In the genomic region with DNA sequence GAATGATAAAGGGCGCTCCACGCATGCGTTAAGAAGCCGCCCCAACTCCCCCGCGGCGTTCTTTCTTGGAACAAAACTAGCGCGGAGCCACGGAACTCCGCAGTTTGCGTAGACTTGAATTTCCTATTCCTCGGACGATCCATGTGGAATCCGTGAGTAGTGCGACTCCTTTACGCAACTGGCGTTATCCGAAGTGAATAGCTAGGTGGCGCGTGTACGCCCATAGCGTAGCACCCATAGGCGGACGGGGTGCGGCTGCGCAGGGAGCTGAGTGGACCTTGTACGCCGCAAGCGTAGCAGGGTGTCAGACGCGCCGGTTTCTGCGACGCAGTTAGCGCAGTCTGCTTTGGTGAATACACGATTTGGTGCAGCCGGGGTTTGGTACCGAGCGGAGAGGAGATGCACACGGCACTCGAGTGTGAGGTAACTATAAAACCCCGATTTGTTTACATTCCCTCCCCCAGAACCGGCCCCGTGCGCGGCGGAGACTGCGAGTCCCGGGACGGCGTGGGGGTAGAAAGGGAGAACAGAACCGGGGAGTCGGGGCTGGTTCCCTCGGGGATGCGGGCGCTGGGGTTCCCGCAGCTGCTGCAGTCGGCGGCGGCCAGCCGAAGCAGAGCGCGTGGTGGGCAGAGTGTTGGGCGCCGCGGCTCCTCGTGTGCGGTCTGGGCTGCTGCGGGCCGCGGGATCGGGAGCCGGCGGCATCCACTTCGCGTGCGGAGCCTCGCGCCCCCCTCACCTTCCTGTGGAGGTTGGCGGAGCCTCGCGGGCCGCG, we compare ENCODE assay signal across 1 cellular context.
TF ChIP-seq lines count a peak whose summit lies in the region.

TSS of gene SLC39A10 (plus strand) at position 368 of the 775 bp plus-strand sequence. CDS start 22,817 bp downstream, outside the sequence.

TF ChIP-seq in K562, 482 proteins besides CTCF, POLR2A, EP300 and RAD21 (continued from another document and continues in another):
- 0 out of 2 replicates have a peak, but pooled peaks have one; percentile 3 for TF ChIP-seq ZBTB33 (CRISPR knock-in tag; IDR thresholded peaks at IDR 0.05)
- peak; percentile 37; the same call in 1 of the 2 replicates for TF ChIP-seq ZNF740 (CRISPR knock-in tag; IDR thresholded peaks at IDR 0.05)
- TF ChIP-seq ZNF740 (tag; IDR thresholded peaks at IDR 0.05) = no peak; a peak in 1 of 4 replicates
- TF ChIP-seq ELK1 (CRISPR knock-in tag; IDR thresholded peaks at IDR 0.05) = no peak
- TF ChIP-seq OTX1 (CRISPR knock-in tag; IDR thresholded peaks at IDR 0.05) = peak; percentile 56; the same call in 1 of the 2 replicates
- TF ChIP-seq, protein P1, sequence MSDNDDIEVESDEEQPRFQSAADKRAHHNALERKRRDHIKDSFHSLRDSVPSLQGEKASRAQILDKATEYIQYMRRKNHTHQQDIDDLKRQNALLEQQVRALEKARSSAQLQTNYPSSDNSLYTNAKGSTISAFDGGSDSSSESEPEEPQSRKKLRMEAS (CRISPR knock-in tag; IDR thresholded peaks at IDR 0.05) = peak; percentile 8
- TF ChIP-seq ZBTB11 (CRISPR knock-in tag; IDR thresholded peaks at IDR 0.05) = no peak
- TF ChIP-seq SFPQ (IDR thresholded peaks at IDR 0.05; ENCODE audit: low read depth, low read length) = peak; percentile 100
- TF ChIP-seq ZBTB17 (CRISPR knock-in tag; IDR thresholded peaks at IDR 0.05) = peak; percentile 68; the same call in 1 of the 2 replicates
- TF ChIP-seq REST (CRISPR knock-in tag; IDR thresholded peaks at IDR 0.05; ENCODE audit: low read depth) = 0 out of 2 replicates have a peak, but pooled peaks have one; percentile 34
- peak; percentile 42; the same call in 1 of the 2 replicates for TF ChIP-seq MBD2 (IDR thresholded peaks at IDR 0.05; ENCODE audit: borderline replicate concordance, low read depth)
- TF ChIP-seq HDAC1 (IDR thresholded peaks at IDR 0.05) = peak in 1 of 2 experiments; percentile 29; a peak in 2 of 4 replicates
- peak; percentile 95 for TF ChIP-seq MTA1 (IDR thresholded peaks at IDR 0.05; ENCODE audit: borderline replicate concordance)
- TF ChIP-seq TEAD1 (CRISPR knock-in tag; IDR thresholded peaks at IDR 0.05) = peak; percentile 35 to 71; a peak in 1 of 4 replicates
- TF ChIP-seq ZNF589 (CRISPR knock-in tag; IDR thresholded peaks at IDR 0.05; ENCODE audit: low read depth) = no peak
- peak; percentile 66; the same call in 1 of the 2 replicates for TF ChIP-seq FOXM1 (IDR thresholded peaks at IDR 0.05; ENCODE audit: low read depth)
- TF ChIP-seq FOXM1 (CRISPR knock-in tag; IDR thresholded peaks at IDR 0.05; ENCODE audit: low read depth) = no peak; the same call in 1 of the 2 replicates
- TF ChIP-seq RNF2 (IDR thresholded peaks at IDR 0.05) = 0 out of 2 replicates have a peak, but pooled peaks have one; percentile 15
- peak; percentile 94 for TF ChIP-seq TAF1 (IDR thresholded peaks at IDR 0.05; ENCODE audit: control insufficient read depth, extremely low read depth, insufficient read depth, low read length, severe bottlenecking)
- no peak for TF ChIP-seq ZNF121 (CRISPR knock-in tag; conservative IDR thresholded peaks at IDR 0.05)
- TF ChIP-seq MXD1 (CRISPR knock-in tag; IDR thresholded peaks at IDR 0.05; ENCODE audit: borderline replicate concordance, poor library complexity, severe bottlenecking) = no peak
- TF ChIP-seq HINFP (tag; conservative IDR thresholded peaks at IDR 0.05; ENCODE audit: low read depth) = no peak
- peak; percentile 44 for TF ChIP-seq ZFX (CRISPR knock-in tag; IDR thresholded peaks at IDR 0.05)
- no peak for TF ChIP-seq MXI1 (IDR thresholded peaks at IDR 0.05; ENCODE audit: low read depth, low read length)
- TF ChIP-seq, protein P2, sequence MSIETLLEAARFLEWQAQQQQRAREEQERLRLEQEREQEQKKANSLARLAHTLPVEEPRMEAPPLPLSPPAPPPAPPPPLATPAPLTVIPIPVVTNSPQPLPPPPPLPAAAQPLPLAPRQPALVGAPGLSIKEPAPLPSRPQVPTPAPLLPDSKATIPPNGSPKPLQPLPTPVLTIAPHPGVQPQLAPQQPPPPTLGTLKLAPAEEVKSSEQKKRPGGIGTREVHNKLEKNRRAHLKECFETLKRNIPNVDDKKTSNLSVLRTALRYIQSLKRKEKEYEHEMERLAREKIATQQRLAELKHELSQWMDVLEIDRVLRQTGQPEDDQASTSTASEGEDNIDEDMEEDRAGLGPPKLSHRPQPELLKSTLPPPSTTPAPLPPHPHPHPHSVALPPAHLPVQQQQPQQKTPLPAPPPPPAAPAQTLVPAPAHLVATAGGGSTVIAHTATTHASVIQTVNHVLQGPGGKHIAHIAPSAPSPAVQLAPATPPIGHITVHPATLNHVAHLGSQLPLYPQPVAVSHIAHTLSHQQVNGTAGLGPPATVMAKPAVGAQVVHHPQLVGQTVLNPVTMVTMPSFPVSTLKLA (conservative IDR thresholded peaks at IDR 0.05) = peak; percentile 55 to 62; a peak in 3 of 4 replicates
- TF ChIP-seq NR3C1 (CRISPR knock-in tag; IDR thresholded peaks at IDR 0.05) = no peak
- TF ChIP-seq ZNF586 (CRISPR knock-in tag; conservative IDR thresholded peaks at IDR 0.05) = 0 out of 2 replicates have a peak, but pooled peaks have one; percentile 43
- TF ChIP-seq MCM7 (IDR thresholded peaks at IDR 0.05) = no peak
- peak; percentile 37 for TF ChIP-seq RBBP5 (IDR thresholded peaks at IDR 0.05; ENCODE audit: borderline replicate concordance, insufficient read depth, low read length, poor library complexity, severe bottlenecking)
- TF ChIP-seq ZNF444 (CRISPR knock-in tag; IDR thresholded peaks at IDR 0.05) = no peak
- no peak for TF ChIP-seq TGIF2 (CRISPR knock-in tag; IDR thresholded peaks at IDR 0.05)
- TF ChIP-seq RBM34 (IDR thresholded peaks at IDR 0.05; ENCODE audit: borderline replicate concordance, insufficient read depth, low read length) = no peak
- TF ChIP-seq CAMTA2 (CRISPR knock-in tag; conservative IDR thresholded peaks at IDR 0.05) = no peak
- peak; percentile 62 for TF ChIP-seq POLR2B (IDR thresholded peaks at IDR 0.05; ENCODE audit: low read depth, partially characterized antibody)
- TF ChIP-seq HNRNPLL (IDR thresholded peaks at IDR 0.05; ENCODE audit: low read depth, low read length, poor library complexity, severe bottlenecking) = peak; percentile 100
- TF ChIP-seq NFE2L1 (tag; IDR thresholded peaks at IDR 0.05; ENCODE audit: borderline replicate concordance, low read depth) = no peak
- 0 out of 2 replicates have a peak, but pooled peaks have one; percentile 45 for TF ChIP-seq ZBED1 (IDR thresholded peaks at IDR 0.05)
- peak; percentile 52 for TF ChIP-seq CCNT2 (IDR thresholded peaks at IDR 0.05; ENCODE audit: borderline replicate concordance, extremely low read depth, insufficient read length, low read depth, low read length)
- 0 out of 2 replicates have a peak, but pooled peaks have one; percentile 67 for TF ChIP-seq NR1H2 (CRISPR knock-in tag; IDR thresholded peaks at IDR 0.05)
